In genomic region chr3:172710709-172711456, GRCh38 we compare ENCODE assay signal across 1 cellular context.
TF ChIP-seq lines count a peak whose summit lies in the region.

NCEH1 (minus strand) TSS chr3:172711067; CDS start chr3:172710984, 83 bp downstream.

TF ChIP-seq in K562, 482 proteins besides CTCF, POLR2A, EP300 and RAD21 (continued from another document and continues in another):
- TF ChIP-seq ZNF407 (IDR thresholded peaks at IDR 0.05; ENCODE audit: low read depth) (peak; percentile 87), CTBP1 (IDR thresholded peaks at IDR 0.05; ENCODE audit: borderline replicate concordance) (peak; percentile 87; the same call in 1 of the 2 replicates), ATF7 (IDR thresholded peaks at IDR 0.05) (peak; percentile 77), ZNF583 (CRISPR knock-in tag; IDR thresholded peaks at IDR 0.05) (no peak), KLF13 (tag; IDR thresholded peaks at IDR 0.05; ENCODE audit: borderline replicate concordance, low read depth) (no peak), SRF (CRISPR knock-in tag; IDR thresholded peaks at IDR 0.05) (peak in 1 of 2 experiments; percentile 79; a peak in 2 of 4 replicates), ELF1 (tag; IDR thresholded peaks at IDR 0.05) (no peak), SIRT6 (IDR thresholded peaks at IDR 0.05; ENCODE audit: low read depth, low read length) (no peak), RBBP5 (IDR thresholded peaks at IDR 0.05; ENCODE audit: borderline replicate concordance, insufficient read depth, low read length, poor library complexity, severe bottlenecking) (peak; percentile 64), FOXP1 (CRISPR knock-in tag; IDR thresholded peaks at IDR 0.05) (no peak), RNF219 (CRISPR knock-in tag; IDR thresholded peaks at IDR 0.05) (no peak), TFAP4 (CRISPR knock-in tag; IDR thresholded peaks at IDR 0.05; ENCODE audit: borderline replicate concordance) (peak; percentile 79; the same call in 1 of the 2 replicates), TOE1 (IDR thresholded peaks at IDR 0.05; ENCODE audit: borderline replicate concordance) (peak; percentile 42; the same call in 1 of the 2 replicates), TOE1 (CRISPR knock-in tag; IDR thresholded peaks at IDR 0.05; ENCODE audit: borderline replicate concordance, low read depth) (0 out of 2 replicates have a peak, but pooled peaks have one; percentile 54), CCAR2 (IDR thresholded peaks at IDR 0.05; ENCODE audit: low read depth, low read length) (no peak), RERE (CRISPR knock-in tag; IDR thresholded peaks at IDR 0.05; ENCODE audit: borderline replicate concordance) (no peak), PRMT5 (CRISPR knock-in tag; IDR thresholded peaks at IDR 0.05) (no peak), NBN (IDR thresholded peaks at IDR 0.05; ENCODE audit: low read depth) (0 out of 2 replicates have a peak, but pooled peaks have one; percentile 34), FOS (IDR thresholded peaks at IDR 0.05; ENCODE audit: extremely low read depth, insufficient read length) (peak; percentile 13), BHLHE40 (IDR thresholded peaks at IDR 0.05; ENCODE audit: low read length) (0 out of 2 replicates have a peak, but pooled peaks have one; percentile 25), ARID1B (IDR thresholded peaks at IDR 0.05) (peak; percentile 24; the same call in 1 of the 2 replicates), GTF2F1 (IDR thresholded peaks at IDR 0.05; ENCODE audit: low read depth, low read length) (0 out of 2 replicates have a peak, but pooled peaks have one; percentile 53), ATF4 (CRISPR knock-in tag; IDR thresholded peaks at IDR 0.05) (no peak), SUPT5H (IDR thresholded peaks at IDR 0.05) (peak; percentile 74), TAF1 (IDR thresholded peaks at IDR 0.05; ENCODE audit: control insufficient read depth, extremely low read depth, insufficient read depth, low read length, severe bottlenecking) (peak; percentile 49), ATF3 (IDR thresholded peaks at IDR 0.05) (0 out of 2 replicates have a peak, but pooled peaks have one; percentile 11), ATF3 (CRISPR knock-in tag; conservative IDR thresholded peaks at IDR 0.05) (0 out of 2 replicates have a peak, but pooled peaks have one; percentile 30), CSDE1 (IDR thresholded peaks at IDR 0.05) (no peak), POLR2B (IDR thresholded peaks at IDR 0.05; ENCODE audit: low read depth, partially characterized antibody) (peak; percentile 37), SMARCC2 (IDR thresholded peaks at IDR 0.05; ENCODE audit: low read depth) (no peak), SMARCA4 (IDR thresholded peaks at IDR 0.05) (no peak), SNAPC5 (CRISPR knock-in tag; IDR thresholded peaks at IDR 0.05) (no peak), REST (CRISPR knock-in tag; IDR thresholded peaks at IDR 0.05; ENCODE audit: low read depth) (no peak)
